Comparison of ENCODE assay signal across 2 cellular contexts in genomic region chr4:25861951-25862410, GRCh38.
TF ChIP-seq lines count a peak whose summit lies in the region.

No MANE protein-coding gene starts in this region.

TF ChIP-seq in SK-N-SH, 30 proteins besides CTCF, POLR2A, EP300 and RAD21 (continued from another document):
- TF ChIP-seq, protein P1, sequence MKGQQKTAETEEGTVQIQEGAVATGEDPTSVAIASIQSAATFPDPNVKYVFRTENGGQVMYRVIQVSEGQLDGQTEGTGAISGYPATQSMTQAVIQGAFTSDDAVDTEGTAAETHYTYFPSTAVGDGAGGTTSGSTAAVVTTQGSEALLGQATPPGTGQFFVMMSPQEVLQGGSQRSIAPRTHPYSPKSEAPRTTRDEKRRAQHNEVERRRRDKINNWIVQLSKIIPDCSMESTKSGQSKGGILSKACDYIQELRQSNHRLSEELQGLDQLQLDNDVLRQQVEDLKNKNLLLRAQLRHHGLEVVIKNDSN (IDR thresholded peaks at IDR 0.05; ENCODE audit: borderline replicate concordance, low read depth) = no peak
- TF ChIP-seq TCF12 (IDR thresholded peaks at IDR 0.05) (no peak), ELF1 (IDR thresholded peaks at IDR 0.05) (no peak), MEF2A (IDR thresholded peaks at IDR 0.05; ENCODE audit: borderline replicate concordance, low read depth) (no peak), MXI1 (IDR thresholded peaks at IDR 0.05; ENCODE audit: low read depth, low read length) (no peak), CHD2 (IDR thresholded peaks at IDR 0.05; ENCODE audit: low read length, partially characterized antibody) (no peak), JUND (IDR thresholded peaks at IDR 0.05) (no peak), NRF1 (IDR thresholded peaks at IDR 0.05; ENCODE audit: low read depth, low read length) (no peak), RXRA (IDR thresholded peaks at IDR 0.05; ENCODE audit: borderline replicate concordance, low read depth) (no peak), FOSL2 (IDR thresholded peaks at IDR 0.05; ENCODE audit: borderline replicate concordance, low read depth) (no peak)
- TF ChIP-seq, protein P2, sequence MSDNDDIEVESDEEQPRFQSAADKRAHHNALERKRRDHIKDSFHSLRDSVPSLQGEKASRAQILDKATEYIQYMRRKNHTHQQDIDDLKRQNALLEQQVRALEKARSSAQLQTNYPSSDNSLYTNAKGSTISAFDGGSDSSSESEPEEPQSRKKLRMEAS (IDR thresholded peaks at IDR 0.05; ENCODE audit: low read depth) = no peak

TF ChIP-seq in liver, 16 proteins besides CTCF, POLR2A, EP300 and RAD21 (continued from another document):
- TF ChIP-seq NR2F2 (IDR thresholded peaks at IDR 0.05) = no peak
- TF ChIP-seq FOXA2 (IDR thresholded peaks at IDR 0.05) = no peak
